In the genomic region with DNA sequence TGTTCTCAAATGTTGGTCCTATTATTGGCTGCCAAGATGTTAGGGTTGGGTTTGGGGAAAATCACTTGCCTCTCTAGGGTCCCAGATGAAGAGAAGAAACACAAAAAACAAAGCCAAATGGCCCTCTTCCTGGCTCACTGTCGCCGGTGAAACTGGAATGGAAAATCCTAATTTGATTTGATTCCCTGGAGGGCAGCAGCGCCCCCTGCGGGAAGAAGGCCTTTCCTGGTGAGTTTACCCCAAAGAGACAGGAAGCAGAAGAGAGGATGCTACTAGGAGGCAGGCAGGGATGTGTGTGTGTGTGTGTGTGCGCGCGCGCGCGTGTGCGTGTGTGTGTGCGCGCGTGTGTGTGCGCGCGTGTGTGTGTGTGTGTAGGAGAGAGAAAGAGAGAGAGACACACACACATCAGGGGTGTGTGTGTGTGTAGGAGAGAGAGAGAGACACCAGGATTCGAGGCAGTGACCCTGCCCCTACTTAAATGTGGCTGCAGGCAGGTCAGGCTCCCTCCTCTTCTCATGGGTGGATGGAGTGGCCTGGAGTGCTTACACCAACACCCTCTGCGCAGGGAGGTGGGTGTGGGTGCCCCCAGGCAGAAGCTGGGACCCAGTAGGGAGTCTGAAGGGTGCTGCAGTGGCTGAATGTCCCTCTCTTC, we compare ENCODE assay signal across 8 cellular contexts. TPM values are rescaled to one million over a fixed set of nuclear protein-coding genes. Genes with fewer than 3 reads are reported as not detected.
DNase-seq lines count a peak whose midpoint lies in the region; ATAC-seq and TF ChIP-seq lines count a peak whose summit lies in the region.

No MANE protein-coding gene starts in this region.

- peaks cover 11% of the 10 kb centered on the region for H3K4me1 Mint-ChIP-seq in Calu3 (ENCODE audit: low read depth, unreplicated experiment)

- H3K79me2 ChIP-seq in Loucy (ENCODE audit: insufficient read depth, low read length), result no peaks in the 10 kb centered on the region

- H3F3A ChIP-seq in Loucy (ENCODE audit: low read depth), result no peaks in the 10 kb centered on the region

- no peaks in the 10 kb centered on the region for H4K20me1 ChIP-seq in Loucy (ENCODE audit: insufficient read depth, low read length, poor library complexity, severe bottlenecking)

- intact Hi-C loops in Calu3 (cut with micrococcal nuclease; ENCODE audit: unreplicated experiment), result loop anchor here (5.0 kb wide), 2 partner anchors 185 to 295 kb away; no protein-coding TSS in a partner anchor

- no peak overlapping the region for H3K27ac Mint-ChIP-seq in Calu3 (ENCODE audit: unreplicated experiment)

- H3K4me2 ChIP-seq in Loucy (ENCODE audit: low read depth, low read length, poor library complexity, severe bottlenecking), result no peak overlapping the region

- TF ChIP-seq CTCF in Calu3 (IDR thresholded peaks at IDR 0.05; ENCODE audit: unreplicated experiment) (peak; percentile 38), Loucy (conservative IDR thresholded peaks at IDR 0.05; ENCODE audit: low read length) (peak; percentile 87)

- H3K4me3 ChIP-seq in Loucy (ENCODE audit: low read length, poor library complexity, severe bottlenecking), result no peak overlapping the region

- H3K27me3 Mint-ChIP-seq in Calu3 (ENCODE audit: unreplicated experiment), result peaks cover 39% of the 10 kb centered on the region

- no peaks in the 10 kb centered on the region for H3K9me3 ChIP-seq in Loucy (ENCODE audit: insufficient read depth, low read depth, low read length)

- H3K9ac ChIP-seq in Loucy (ENCODE audit: low read depth, low read length, poor library complexity, severe bottlenecking), result no peak overlapping the region

- no peak overlapping the region for H3K27ac ChIP-seq in substantia nigra (ENCODE audit: low read depth, low read length, poor library complexity, severe bottlenecking)

- no peaks in the 10 kb centered on the region for H3K4me1 ChIP-seq in Loucy (ENCODE audit: insufficient read depth, low read length, poor library complexity, severe bottlenecking)

- H3K36me3 Mint-ChIP-seq in Calu3 (ENCODE audit: insufficient read depth, unreplicated experiment), result peaks cover 6% of the 10 kb centered on the region

- CTCF ChIA-PET in Calu3 (lab: Charles Lee), result no interaction called here

- H3K9me3 Mint-ChIP-seq in Calu3 (ENCODE audit: low read depth, unreplicated experiment), result no peaks in the 10 kb centered on the region

- no peaks in the 10 kb centered on the region for H3K36me3 ChIP-seq in Loucy (ENCODE audit: insufficient read depth, low read length)

- BruUV-seq in Calu3 (replicated peaks; lab: Mats Ljungman, UMichigan), result no TSS peak

- H3K27me3 ChIP-seq in Loucy (ENCODE audit: insufficient read depth, low read length, poor library complexity, severe bottlenecking), result peaks cover 11% of the 10 kb centered on the region

- ATAC-seq in HG02798 (IDR thresholded peaks at IDR 0.05; ENCODE audit: poor library complexity, unreplicated experiment), result no peak

- DNase-seq in Calu3 (peak; percentile 81), RPMI7951 (ENCODE audit: low read depth) (peak; percentile 73), activated T-helper 1 cell treated with Interleukin-2 at 50 U/mL for 16 hours (ENCODE audit: low read depth) (peak; percentile 57), fibroblast of peridontal ligament (ENCODE audit: extremely low read depth) (peak; percentile 77), nucleus accumbens (lab: John Stamatoyannopoulos, UW) (peak in 52 of 56 donors; percentile 10 to 90 (median 64)), substantia nigra (lab: John Stamatoyannopoulos, UW) (peak in 41 of 49 donors; percentile 14 to 83 (median 63))

- H2AFZ ChIP-seq in Loucy (ENCODE audit: low read length), result no peak overlapping the region

- no peaks in the 10 kb centered on the region for H3K9me2 ChIP-seq in Loucy (replicated peaks; ENCODE audit: low read depth, low read length)

- no peak overlapping the region for H3K4me3 Mint-ChIP-seq in Calu3 (ENCODE audit: low read depth, unreplicated experiment)

RNA-seq across cellular contexts. Expression of a gene that starts 3.1 kb away (rescaled TPM):
- total RNA-seq in Calu3 (2022), result 39.6 and 40.6 TPM in 2 replicates
- 41.3 and 43.5 TPM in 2 replicates for total RNA-seq in RPMI7951 (2014; rRNA removed; shearing (Covaris generic))

RNA-seq across cellular contexts. Expression of a gene that starts 22.8 kb away (rescaled TPM):
- total RNA-seq in Calu3 (2022), result 21.3 and 23.2 TPM in 2 replicates
- total RNA-seq in RPMI7951 (2014; rRNA removed; shearing (Covaris generic)), result 54.4 and 56.4 TPM in 2 replicates
